8 cellular contexts compared by ENCODE assay signal in the genomic region with DNA sequence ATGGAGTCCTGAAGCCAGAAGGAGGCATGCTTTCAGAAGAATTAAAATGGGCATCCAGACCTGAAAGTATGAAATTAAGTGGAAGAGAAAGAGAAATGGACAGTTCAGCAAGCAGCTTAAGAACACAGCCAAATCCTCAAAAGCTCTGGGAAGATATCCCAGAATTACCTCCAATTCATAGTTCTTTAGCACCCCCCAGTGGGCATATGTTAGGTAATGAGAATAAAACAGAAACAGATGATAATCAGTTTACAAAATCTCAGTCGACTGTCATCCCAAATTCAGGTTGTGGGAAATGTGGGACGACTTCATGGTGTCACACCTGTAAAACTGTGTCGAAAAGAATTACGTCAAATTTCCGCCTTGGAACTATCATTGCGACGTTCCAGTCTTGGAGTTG. TPM values are rescaled to one million over a fixed set of nuclear protein-coding genes. Genes with fewer than 3 reads are reported as not detected.
DNase-seq lines count a peak whose midpoint lies in the region; ATAC-seq, FAIRE-seq and TF ChIP-seq lines count a peak whose summit lies in the region.
"Not testable (repeated sequence)": the region's sequence is repeated elsewhere in the genome, so short reads cannot be mapped to it uniquely, and the experiment has no call there.

No MANE protein-coding gene starts in this region.

- FAIRE-seq in D721Med (lab: Jason Lieb, UNC) (peak; percentile 99), HTR-8/SVneo (lab: Jason Lieb, UNC) (peak; percentile 72), bronchial epithelial cell (lab: Jason Lieb, UNC) (peak; percentile 79), frontal cortex (lab: Jason Lieb, UNC) (peak; percentile 88), kidney (lab: Jason Lieb, UNC) (peak; percentile 95)

- not testable (repeated sequence) for TF ChIP-seq CTCF in D721Med (IDR thresholded peaks at IDR 0.05; ENCODE audit: insufficient read depth, missing control alignments); bronchial epithelial cell (IDR thresholded peaks at IDR 0.05; ENCODE audit: insufficient read depth, low read length, severe bottlenecking); kidney (IDR thresholded peaks at IDR 0.05; ENCODE audit: borderline replicate concordance, extremely low read depth, insufficient read depth)
- TF ChIP-seq CTCF in RWPE1 (conservative IDR thresholded peaks at IDR 0.05; ENCODE audit: low read depth) (peak; percentile 27; the same call in 1 of the 2 replicates), natural killer cell (IDR thresholded peaks at IDR 0.05) (peak; percentile 56), upper lobe of right lung (IDR thresholded peaks at IDR 0.05) (peak; percentile 26)

- not testable (repeated sequence) for H3K27me3 ChIP-seq in bronchial epithelial cell (ENCODE audit: control insufficient read depth, insufficient read depth, low read length); upper lobe of right lung

- not testable (repeated sequence) for H3K4me3 Mint-ChIP-seq in natural killer cell

- not testable (repeated sequence) for H3K4me1 ChIP-seq in kidney (ENCODE audit: control insufficient read depth in 1 of 2, insufficient read depth in 1 of 2, low read depth in 1 of 2, low read length in 2 of 2); upper lobe of right lung

- H3K27ac Mint-ChIP-seq in natural killer cell = not testable (repeated sequence)

- CTCF ChIA-PET in RWPE1 (lab: Yijun Ruan, JAX) = not testable (repeated sequence)

- not testable (repeated sequence) for H3K27ac ChIP-seq in RWPE1; kidney (ENCODE audit: low read depth in 2 of 2, low read length in 2 of 2); upper lobe of right lung

- ATAC-seq in natural killer cell (peak in 2 of 3 donors; percentile 47 to 52), upper lobe of right lung (peak; percentile 83)

- DNase-seq in D721Med (ENCODE audit: insufficient read length, low spot score); HTR-8/SVneo (ENCODE audit: insufficient read length, low spot score); RWPE1 (ENCODE audit: low spot score); bronchial epithelial cell (ENCODE audit: low read depth); frontal cortex (ENCODE audit: low spot score in 2 of 2); kidney; natural killer cell; upper lobe of right lung: not testable (repeated sequence)

- not testable (repeated sequence) for H3K9me3 ChIP-seq in kidney (ENCODE audit: control insufficient read depth in 1 of 2, low read length in 2 of 2); upper lobe of right lung

- not testable (repeated sequence) for H3K9ac ChIP-seq in kidney (ENCODE audit: low read length in 2 of 2)

- H3K36me3 Mint-ChIP-seq in natural killer cell = not testable (repeated sequence)

- not testable (repeated sequence) for H3K36me3 ChIP-seq in bronchial epithelial cell (ENCODE audit: control insufficient read depth, insufficient read depth, low read length); kidney (ENCODE audit: control insufficient read depth in 1 of 2, insufficient read depth in 2 of 2, low read length in 2 of 2); upper lobe of right lung

- intact Hi-C loops in kidney (cut with DNase I); upper lobe of right lung (cut with DNase I): not testable (repeated sequence)
- intact Hi-C loops in natural killer cell (cut with micrococcal nuclease) = loop anchor here (5.0 kb wide), 1 partner anchor 89 kb away; no protein-coding TSS in a partner anchor

- H3K27me3 Mint-ChIP-seq in natural killer cell (ENCODE audit: low read depth in 2 of 2) = not testable (repeated sequence)

- H3K4me3 ChIP-seq in bronchial epithelial cell (ENCODE audit: low read depth, low read length); kidney (ENCODE audit: low read length in 2 of 2); upper lobe of right lung: not testable (repeated sequence)

- POLR2A ChIA-PET in RWPE1 (lab: Yijun Ruan, JAX; ENCODE audit: low non-redundant PET) = not testable (repeated sequence)

- H3K4me1 Mint-ChIP-seq in natural killer cell = not testable (repeated sequence)

- not testable (repeated sequence) for H3K9me3 Mint-ChIP-seq in natural killer cell

RNA-seq across cellular contexts. Expression of a gene that starts 44.4 kb away (rescaled TPM):
- 23.9 and 24.2 TPM in 2 replicates for total RNA-seq in bronchial epithelial cell
- 418 TPM for total RNA-seq in frontal cortex
- total RNA-seq in kidney = 25.8 TPM
- 4.1 TPM for polyA plus RNA-seq in kidney (ENCODE audit: insufficient read depth, low read depth, low replicate concordance)
- total RNA-seq in natural killer cell = 100 to 1,000 TPM; 140 to 150 (median 140) TPM
- total RNA-seq in upper lobe of right lung = 51.7 TPM
